ENCODE assay signal across 16 cellular contexts in genomic region chr20:50050660-50051308, GRCh38.
"Had no signal": no experiment of that assay in that cellular context is flagged by ENCODE, and none has a peak within 500 bp of the region (broad histone marks: within the 10 kb centered on the region; RNA-seq: fewer than 3 reads in every experiment).

No MANE protein-coding gene starts in this region.

- DNase-seq: activated CD4-positive, alpha-beta T cell treated with anti-CD3 and anti-CD28 coated beads for 1 hour; activated CD4-positive, alpha-beta T cell treated with anti-CD3 and anti-CD28 coated beads, Interleukin-2, amount 50 U/mL, for 48 hours; activated CD8-positive, alpha-beta memory T cell treated with anti-CD3 and anti-CD28 coated beads, Interleukin-2, amount 10 ng/mL, durations not matched to agents 7 days and 5 days; activated effector memory CD4-positive, alpha-beta T cell treated with anti-CD3 and anti-CD28 coated beads, Interleukin-2, amount 50 U/mL, for 16 hours; activated T-cell treated with anti-CD3 and anti-CD28 coated beads, Interleukin-2, amount 50 U/mL, for 4 hours; dorsolateral prefrontal cortex; foreskin melanocyte; heart left ventricle; mammary epithelial cell; ovary; stimulated activated CD4-positive, alpha-beta T cell treated with anti-CD3 and anti-CD28 coated beads, Interleukin-12 subunit alpha, Interleukin-12 subunit beta, amount 100 ng/mL, for 4 hours; stimulated activated naive CD4-positive, alpha-beta T cell; substantia nigra had no signal

- H3K27me3 ChIP-seq: dorsolateral prefrontal cortex, esophagus muscularis mucosa, heart left ventricle, ovary had no signal

- H3K27ac ChIP-seq: esophagus muscularis mucosa, heart left ventricle, ovary had no signal

- H3K4me3 ChIP-seq: dorsolateral prefrontal cortex, esophagus muscularis mucosa, heart left ventricle, ovary had no signal

- ATAC-seq: activated CD8-positive, alpha-beta memory T cell treated with anti-CD3 and anti-CD28 coated beads, Interleukin-2, amount 10 ng/mL, durations not matched to agents 7 days and 5 days; activated naive CD4-positive, alpha-beta T cell treated with anti-CD3 and anti-CD28 coated beads, Interleukin-2, amount 50 U/mL, for 72 hours; activated T-cell treated with anti-CD3 and anti-CD28 coated beads, Interleukin-2, amount 50 U/mL, for 4 hours; heart left ventricle; natural killer cell treated with Interleukin-12 subunit alpha and Interleukin-12 subunit beta and Interleukin-15 and Interleukin-18, amount 100 ng/mL, for 72 hours had no signal

- H3K36me3 ChIP-seq: esophagus muscularis mucosa, heart left ventricle, ovary had no signal

- H3K9me3 ChIP-seq: esophagus muscularis mucosa, heart left ventricle, ovary had no signal
